Comparison of ENCODE assay signal across 16 cellular contexts in the genomic region with DNA sequence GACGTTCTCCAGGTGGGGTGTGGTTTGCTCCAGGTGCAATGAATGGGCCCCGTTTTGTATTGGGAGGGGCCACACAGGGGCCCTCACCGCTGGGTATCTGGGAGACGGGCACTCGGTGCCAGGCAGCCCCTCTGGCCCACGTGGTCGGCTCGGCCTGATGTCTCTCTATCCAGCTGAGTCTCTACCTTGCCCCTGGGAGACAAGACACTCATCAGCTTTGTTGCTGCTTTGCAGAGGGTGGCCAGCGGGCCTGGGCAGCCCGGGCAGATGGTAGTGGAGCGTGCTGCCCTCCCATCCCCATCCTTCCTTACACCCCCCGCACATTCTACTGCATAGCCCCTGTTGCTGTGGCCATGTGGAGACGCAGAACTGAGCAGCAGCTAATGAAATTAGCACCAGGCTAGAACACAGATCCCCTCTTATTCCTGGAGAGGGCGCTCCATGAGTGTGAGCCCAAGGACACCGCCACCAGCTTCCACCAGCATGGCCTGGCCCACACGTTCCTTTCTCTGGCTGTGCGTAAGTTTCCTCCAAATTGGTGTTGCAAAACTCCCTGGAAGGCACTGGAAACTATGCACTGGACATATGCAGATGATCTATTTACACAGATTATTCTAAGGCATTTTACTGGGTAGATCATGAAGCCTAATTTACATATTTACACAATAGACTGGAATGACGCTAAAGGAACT.
DNase-seq lines count a peak whose midpoint lies in the region; ATAC-seq and TF ChIP-seq lines count a peak whose summit lies in the region.
"Had no signal": no experiment of that assay in that cellular context is flagged by ENCODE, and none has a peak within 500 bp of the region (broad histone marks: within the 10 kb centered on the region; RNA-seq: fewer than 3 reads in every experiment).

No MANE protein-coding gene starts in this region.

- H3K4me3 ChIP-seq in breast epithelium (no peak overlapping the region), MG63 (no peak overlapping the region)

- CTCF ChIA-PET in MCF 10A (lab: Yijun Ruan, JAX): interaction anchor here (1.0 kb wide), 1 partner anchor 8 kb away, joined by 4 read pairs; no protein-coding TSS in a partner anchor

- peak; percentile 4 for DNase-seq in MCF 10A (ENCODE audit: unreplicated experiment)
- no peak for DNase-seq in breast epithelium (ENCODE audit: low spot score in 2 of 2)
- DNase-seq in SK-N-DZ (ENCODE audit: low spot score): peak; percentile 12
- DNase-seq in islet precursor cell: peak; percentile 66
- no peak for DNase-seq in MG63
- no peak for DNase-seq in activated naive CD4-positive, alpha-beta T cell treated with anti-CD3 and anti-CD28 coated beads, Interleukin-2, amount 50 U/mL, for 72 hours (ENCODE audit: low spot score in 2 of 2)
- DNase-seq: activated CD4-positive, alpha-beta T cell treated with anti-CD3 and anti-CD28 coated beads for 4 hours; activated T-cell treated with anti-CD3 and anti-CD28 coated beads, Interleukin-2, amount 50 U/mL, for 4 hours; amniotic stem cell; kidney glomerular epithelial cell; NK-92 treated with Interleukin-12 subunit alpha and Interleukin-12 subunit beta, amount 100 ng/mL, for 24 hours; stimulated activated CD4-positive, alpha-beta T cell treated with anti-CD3 and anti-CD28 coated beads, Interleukin-2, amount 100 ng/mL, for 24 hours; T-helper 1 cell had no signal

- no TSS peak for BruUV-seq in MCF 10A (replicated peaks; lab: Mats Ljungman, UMichigan)

- no peaks in the 10 kb centered on the region for H3K36me3 ChIP-seq in breast epithelium
- H3K36me3 ChIP-seq in MG63: no peaks in the 10 kb centered on the region

- no peak for TF ChIP-seq CTCF in MCF 10A (IDR thresholded peaks at IDR 0.05; ENCODE audit: unreplicated experiment)
- TF ChIP-seq CTCF in breast epithelium (IDR thresholded peaks at IDR 0.05): no peak

- no peak overlapping the region for H3K27ac Mint-ChIP-seq in MCF 10A (ENCODE audit: low read depth, unreplicated experiment)
- H3K27ac Mint-ChIP-seq in activated naive CD4-positive, alpha-beta T cell treated with anti-CD3 and anti-CD28 coated beads, Interleukin-2, amount 50 U/mL, for 72 hours: no peak overlapping the region
- H3K27ac Mint-ChIP-seq: B cell had no signal

- H3K9me3 ChIP-seq in breast epithelium (no peaks in the 10 kb centered on the region), MG63 (no peaks in the 10 kb centered on the region)

- no peaks in the 10 kb centered on the region for H3K36me3 Mint-ChIP-seq in MCF 10A (ENCODE audit: insufficient read depth, unreplicated experiment)
- no peaks in the 10 kb centered on the region for H3K36me3 Mint-ChIP-seq in activated naive CD4-positive, alpha-beta T cell treated with anti-CD3 and anti-CD28 coated beads, Interleukin-2, amount 50 U/mL, for 72 hours

- POLR2A ChIA-PET in MCF 10A (lab: Yijun Ruan, JAX): no interaction called here

- TF ChIP-seq POLR2A in breast epithelium (IDR thresholded peaks at IDR 0.05): no peak

- no peak for ATAC-seq in GM18868 (IDR thresholded peaks at IDR 0.05; ENCODE audit: unreplicated experiment)
- no peak for ATAC-seq in activated naive CD4-positive, alpha-beta T cell treated with anti-CD3 and anti-CD28 coated beads, Interleukin-2, amount 50 U/mL, for 72 hours
- no peak for ATAC-seq in HG02588 (IDR thresholded peaks at IDR 0.05; ENCODE audit: unreplicated experiment)
- ATAC-seq: activated T-cell treated with anti-CD3 and anti-CD28 coated beads, Interleukin-2, amount 50 U/mL, for 4 hours had no signal

- H3K4me3 Mint-ChIP-seq in MCF 10A (ENCODE audit: unreplicated experiment): no peak overlapping the region
- H3K4me3 Mint-ChIP-seq: activated T-cell treated with anti-CD3 and anti-CD28 coated beads, Interleukin-2, amount 50 U/mL, for 4 hours; B cell had no signal

- no peaks in the 10 kb centered on the region for H3K4me1 ChIP-seq in breast epithelium

- peaks cover 13% of the 10 kb centered on the region for H3K9me3 Mint-ChIP-seq in MCF 10A (ENCODE audit: unreplicated experiment)
- H3K9me3 Mint-ChIP-seq in activated naive CD4-positive, alpha-beta T cell treated with anti-CD3 and anti-CD28 coated beads, Interleukin-2, amount 50 U/mL, for 72 hours: no peaks in the 10 kb centered on the region
- H3K9me3 Mint-ChIP-seq: activated T-cell treated with anti-CD3 and anti-CD28 coated beads, Interleukin-2, amount 50 U/mL, for 4 hours had no signal

- no peak overlapping the region for H3K27ac ChIP-seq in breast epithelium

- intact Hi-C loops in MCF 10A (cut with micrococcal nuclease): no loop called here
- intact Hi-C loops in breast epithelium (cut with DNase I; ENCODE audit: low total_unique reads): no loop called here

- peaks cover 16% of the 10 kb centered on the region for H3K27me3 Mint-ChIP-seq in MCF 10A (ENCODE audit: insufficient read depth, unreplicated experiment)
- H3K27me3 Mint-ChIP-seq: B cell had no signal

- H3K27me3 ChIP-seq in breast epithelium (no peaks in the 10 kb centered on the region), MG63 (no peaks in the 10 kb centered on the region)

- no peaks in the 10 kb centered on the region for H3K4me1 Mint-ChIP-seq in MCF 10A (ENCODE audit: insufficient read depth, unreplicated experiment)
- H3K4me1 Mint-ChIP-seq: B cell had no signal

Comparison
In these comparisons a context has a peak if more than half of its experiments do, and no peak if none do; other contexts are left out.
1. DNase-seq: peak in MCF 10A (single experiment), SK-N-DZ (single experiment) and islet precursor cell (single experiment); none in breast epithelium (0 of 2), MG63 (single experiment) and activated naive CD4-positive, alpha-beta T cell treated with anti-CD3 and anti-CD28 coated beads, Interleukin-2, amount 50 U/mL, for 72 hours (0 of 2).